ENCODE assay signal across 21 cellular contexts in the genomic region with DNA sequence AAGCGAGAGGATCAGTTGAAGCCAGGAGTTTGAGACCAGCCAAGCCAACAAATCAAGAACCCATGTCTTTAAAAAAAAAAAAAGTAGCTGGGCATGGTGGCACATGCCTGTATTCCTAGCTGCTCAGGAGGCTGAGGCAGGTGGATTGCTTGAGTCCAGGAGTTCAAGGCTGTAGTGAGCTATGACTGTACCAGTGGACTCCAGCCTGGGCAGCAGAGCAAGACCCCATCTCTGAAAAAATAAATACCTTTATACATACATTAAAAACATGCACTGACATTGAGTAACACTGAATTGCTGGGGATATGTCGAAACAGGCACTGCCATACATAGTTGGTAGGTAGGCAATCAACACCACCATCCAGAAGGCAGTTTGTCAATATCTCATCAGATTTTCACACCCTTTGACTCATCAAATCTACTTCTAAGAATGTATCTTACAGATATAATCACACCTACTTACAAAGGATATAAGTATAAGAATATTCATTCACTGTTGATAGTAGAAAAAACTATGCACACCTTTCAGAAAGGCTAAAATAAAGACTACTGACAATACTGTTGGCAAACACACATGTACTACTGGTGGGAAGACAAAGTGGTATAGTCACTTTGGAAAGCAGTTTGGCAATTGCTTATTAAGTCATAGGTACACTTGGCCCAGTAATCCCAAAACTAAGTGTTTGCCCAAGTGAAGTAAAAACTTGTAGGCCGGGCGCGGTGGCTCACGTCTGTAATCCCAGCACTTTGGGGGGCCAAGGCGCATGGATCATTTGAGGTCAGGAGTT. TPM values are rescaled to one million over a fixed set of nuclear protein-coding genes. Genes with fewer than 3 reads are reported as not detected.
A peak's percentile ranks its signal among the peaks of the same experiment; 100 is the strongest.
DNase-seq lines count a peak whose midpoint lies in the region; ATAC-seq and TF ChIP-seq lines count a peak whose summit lies in the region.
"Had no signal": no experiment of that assay in that cellular context is flagged by ENCODE, and none has a peak within 500 bp of the region (broad histone marks: within the 10 kb centered on the region; RNA-seq: fewer than 3 reads in every experiment).

No MANE protein-coding gene starts in this region.

- no peaks in the 10 kb centered on the region for H3K36me3 ChIP-seq in suprapubic skin
- H3K36me3 ChIP-seq: MG63 had no signal

- no peaks in the 10 kb centered on the region for H3K27me3 Mint-ChIP-seq in activated T-cell treated with anti-CD3 and anti-CD28 coated beads, Interleukin-2, amount 50 U/mL, for 72 hours (ENCODE audit: low read depth)
- no peaks in the 10 kb centered on the region for H3K27me3 Mint-ChIP-seq in activated T-cell treated with anti-CD3 and anti-CD28 coated beads, Interleukin-2, amount 50 U/mL, for 24 hours
- H3K27me3 Mint-ChIP-seq in T-helper 1 cell treated with Interleukin-12 subunit alpha and Interleukin-12 subunit beta and Interleukin-4 antibody, amounts not matched to agents 30 μg/mL and 1 μg/mL, for 36 hours (ENCODE audit: low read depth) = no peaks in the 10 kb centered on the region
- H3K27me3 Mint-ChIP-seq: IgD-negative memory B cell had no signal

- peak; percentile 8 to 40 for ATAC-seq in activated T-cell treated with anti-CD3 and anti-CD28 coated beads, Interleukin-2, amount 50 U/mL, for 72 hours (replicated peaks in 1 of 2)
- no peak for ATAC-seq in GM19351 (IDR thresholded peaks at IDR 0.05; ENCODE audit: unreplicated experiment)
- ATAC-seq: HCT116, PC-3 had no signal

- WGBS in suprapubic skin = 68% methylated on average over 7 of the region's 7 CpGs

- DNase-seq in activated T-cell treated with anti-CD3 and anti-CD28 coated beads, Interleukin-2, amount 50 U/mL, for 72 hours = no peak
- no peak for DNase-seq in activated T-cell treated with anti-CD3 and anti-CD28 coated beads, Interleukin-2, amount 50 U/mL, for 24 hours
- DNase-seq in epithelial cell of prostate (ENCODE audit: low read depth, low spot score) (no peak), suprapubic skin (ENCODE audit: low spot score in 2 of 2) (no peak)
- no peak for DNase-seq in activated CD8-positive, alpha-beta memory T cell treated with anti-CD3 and anti-CD28 coated beads, Interleukin-2, amount 50 U/mL, for 48 hours
- DNase-seq: DMS79, GOT3, Kasumi-1, MG63, NCI-H1105 treated with DMSO at 0.1 percent for 48 hours, NCI-H1694 treated with DMSO at 0.1 percent for 48 hours, NCI-H2107, NCI-H2227 treated with DMSO at 0.1 percent for 48 hours, NCI-H524, NCI-H82, PC-3 had no signal

- no peak overlapping the region for H3K4me3 ChIP-seq in suprapubic skin
- H3K4me3 ChIP-seq: MG63 had no signal

- no peak for TF ChIP-seq EP300 in suprapubic skin (IDR thresholded peaks at IDR 0.05)

- H3K4me1 Mint-ChIP-seq in activated T-cell treated with anti-CD3 and anti-CD28 coated beads, Interleukin-2, amount 50 U/mL, for 72 hours (ENCODE audit: low read depth) = peaks cover 36% of the 10 kb centered on the region
- H3K4me1 Mint-ChIP-seq in activated T-cell treated with anti-CD3 and anti-CD28 coated beads, Interleukin-2, amount 50 U/mL, for 24 hours (ENCODE audit: low read depth) = peaks cover 32% of the 10 kb centered on the region
- H3K4me1 Mint-ChIP-seq in T-helper 1 cell treated with Interleukin-12 subunit alpha and Interleukin-12 subunit beta and Interleukin-4 antibody, amounts not matched to agents 30 μg/mL and 1 μg/mL, for 36 hours (ENCODE audit: low read depth) = peaks cover 29% of the 10 kb centered on the region

- no peak overlapping the region for H3K4me3 Mint-ChIP-seq in activated T-cell treated with anti-CD3 and anti-CD28 coated beads, Interleukin-2, amount 50 U/mL, for 72 hours
- no peak overlapping the region for H3K4me3 Mint-ChIP-seq in activated T-cell treated with anti-CD3 and anti-CD28 coated beads, Interleukin-2, amount 50 U/mL, for 24 hours
- H3K4me3 Mint-ChIP-seq in T-helper 1 cell treated with Interleukin-12 subunit alpha and Interleukin-12 subunit beta and Interleukin-4 antibody, amounts not matched to agents 30 μg/mL and 1 μg/mL, for 36 hours = no peak overlapping the region
- H3K4me3 Mint-ChIP-seq: IgD-negative memory B cell had no signal

- H3K27ac ChIP-seq in epithelial cell of prostate (peak overlapping the region; percentile 57), suprapubic skin (peak overlapping the region; percentile 67)
- H3K27ac ChIP-seq: C4-2B had no signal

- no peak for TF ChIP-seq POLR2A in suprapubic skin (IDR thresholded peaks at IDR 0.05)

- no peaks in the 10 kb centered on the region for H3K9me3 ChIP-seq in suprapubic skin
- H3K9me3 ChIP-seq: MG63 had no signal

- H3K4me1 ChIP-seq in suprapubic skin = peaks cover 3% of the 10 kb centered on the region

- no peak for TF ChIP-seq CTCF in suprapubic skin (IDR thresholded peaks at IDR 0.05)

- H3K27ac Mint-ChIP-seq in activated T-cell treated with anti-CD3 and anti-CD28 coated beads, Interleukin-2, amount 50 U/mL, for 72 hours = no peak overlapping the region
- no peak overlapping the region for H3K27ac Mint-ChIP-seq in activated T-cell treated with anti-CD3 and anti-CD28 coated beads, Interleukin-2, amount 50 U/mL, for 24 hours
- peak overlapping the region; percentile 11 for H3K27ac Mint-ChIP-seq in T-helper 1 cell treated with Interleukin-12 subunit alpha and Interleukin-12 subunit beta and Interleukin-4 antibody, amounts not matched to agents 30 μg/mL and 1 μg/mL, for 36 hours

- H3K27me3 ChIP-seq in suprapubic skin = no peaks in the 10 kb centered on the region
- H3K27me3 ChIP-seq: MG63 had no signal

- H3K36me3 Mint-ChIP-seq in activated T-cell treated with anti-CD3 and anti-CD28 coated beads, Interleukin-2, amount 50 U/mL, for 72 hours (ENCODE audit: insufficient read depth in 2 of 2) = no peaks in the 10 kb centered on the region
- H3K36me3 Mint-ChIP-seq in activated T-cell treated with anti-CD3 and anti-CD28 coated beads, Interleukin-2, amount 50 U/mL, for 24 hours (ENCODE audit: low read depth) = no peaks in the 10 kb centered on the region
- H3K36me3 Mint-ChIP-seq in T-helper 1 cell treated with Interleukin-12 subunit alpha and Interleukin-12 subunit beta and Interleukin-4 antibody, amounts not matched to agents 30 μg/mL and 1 μg/mL, for 36 hours (ENCODE audit: low read depth) = peaks cover 2% of the 10 kb centered on the region
- H3K36me3 Mint-ChIP-seq: IgD-negative memory B cell had no signal

- no peaks in the 10 kb centered on the region for H3K9me3 Mint-ChIP-seq in activated T-cell treated with anti-CD3 and anti-CD28 coated beads, Interleukin-2, amount 50 U/mL, for 72 hours
- H3K9me3 Mint-ChIP-seq in activated T-cell treated with anti-CD3 and anti-CD28 coated beads, Interleukin-2, amount 50 U/mL, for 24 hours = no peaks in the 10 kb centered on the region
- H3K9me3 Mint-ChIP-seq in T-helper 1 cell treated with Interleukin-12 subunit alpha and Interleukin-12 subunit beta and Interleukin-4 antibody, amounts not matched to agents 30 μg/mL and 1 μg/mL, for 36 hours = no peaks in the 10 kb centered on the region
- H3K9me3 Mint-ChIP-seq: IgD-negative memory B cell had no signal

RNA-seq across cellular contexts. Expression of gene CEP20, which starts 6.4 kb away (rescaled TPM):
- 10 to 100 TPM; 59.4 to 81.5 TPM for total RNA-seq in activated T-cell treated with anti-CD3 and anti-CD28 coated beads, Interleukin-2, amount 50 U/mL, for 72 hours
- 10 to 100 TPM; 31.2 to 45.1 (median 39.5) TPM for total RNA-seq in suprapubic skin

RNA-seq across cellular contexts. Expression of gene MYH11, which starts 37.9 kb away (rescaled TPM):
- total RNA-seq in activated T-cell treated with anti-CD3 and anti-CD28 coated beads, Interleukin-2, amount 50 U/mL, for 72 hours = not detected
- 10 to 100 TPM; 24.2 to 54.8 (median 36.0) TPM for total RNA-seq in suprapubic skin
- total RNA-seq: PC-3 had no signal

RNA-seq across cellular contexts. Expression of gene ABCC1, which starts 54.7 kb away (rescaled TPM):
- total RNA-seq in activated T-cell treated with anti-CD3 and anti-CD28 coated beads, Interleukin-2, amount 50 U/mL, for 72 hours = 10 to 100 TPM; 82.3 to 90.4 TPM
- 10 to 100 TPM; 22.1 to 37.4 (median 27.2) TPM for total RNA-seq in suprapubic skin

Comparison
In these comparisons a context has a peak if more than half of its experiments do, and no peak if none do; other contexts are left out.
1. RNA of gene MYH11, which starts 37.9 kb away (total RNA-seq): 24.2 to 54.8 TPM in suprapubic skin; not detected in activated T-cell treated with anti-CD3 and anti-CD28 coated beads, Interleukin-2, amount 50 U/mL, for 72 hours; every median in the first group is over 10 times any median in the second.